Comparison of ENCODE assay signal across 2 cellular contexts in the genomic region with DNA sequence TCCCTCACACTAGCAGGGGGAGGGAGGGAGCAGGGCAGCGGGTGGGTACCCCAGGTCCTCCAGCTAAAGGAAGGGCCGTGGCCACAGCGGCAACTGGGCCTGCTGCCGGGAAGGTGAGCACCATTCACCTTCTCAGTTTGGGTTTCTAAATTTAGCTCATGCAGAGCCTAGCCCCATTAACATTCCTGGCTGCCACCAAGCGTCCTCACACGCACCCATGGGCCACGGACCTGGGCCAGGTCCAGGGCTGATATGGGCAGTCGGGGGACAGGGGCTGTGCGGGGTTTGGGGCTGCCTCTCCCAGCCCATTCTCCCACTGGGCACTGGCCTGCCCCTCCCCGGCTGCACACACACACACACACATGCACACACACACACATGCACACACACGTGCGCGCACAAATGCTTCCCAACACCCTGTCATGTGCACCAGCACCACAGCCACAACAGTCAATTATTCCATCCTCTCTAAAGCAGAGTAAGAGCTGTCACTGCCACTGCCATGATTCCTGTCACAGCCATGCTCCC.
TF ChIP-seq lines count a peak whose summit lies in the region.

No MANE protein-coding gene starts in this region.

TF ChIP-seq in HepG2, 621 proteins besides CTCF, POLR2A, EP300 and RAD21:
- TF ChIP-seq SCMH1 (CRISPR knock-in tag; IDR thresholded peaks at IDR 0.05; ENCODE audit: borderline replicate concordance) (no peak), ZNF292 (CRISPR knock-in tag; IDR thresholded peaks at IDR 0.05; ENCODE audit: borderline replicate concordance, low read depth) (no peak), ZKSCAN5 (CRISPR knock-in tag; IDR thresholded peaks at IDR 0.05) (no peak), ZNF331 (CRISPR knock-in tag; IDR thresholded peaks at IDR 0.05) (no peak), ZNF30 (CRISPR knock-in tag; IDR thresholded peaks at IDR 0.05) (no peak), RFX5 (IDR thresholded peaks at IDR 0.05; ENCODE audit: low read depth, low read length) (no peak), ZNF816 (CRISPR knock-in tag; IDR thresholded peaks at IDR 0.05; ENCODE audit: borderline replicate concordance) (no peak), MNT (IDR thresholded peaks at IDR 0.05) (peak; percentile 28; the same call in 1 of the 2 replicates)

TF ChIP-seq in H1, 55 proteins besides CTCF, POLR2A, EP300 and RAD21:
- TF ChIP-seq SP4 (IDR thresholded peaks at IDR 0.05; ENCODE audit: low read length) (no peak), BACH1 (IDR thresholded peaks at IDR 0.05; ENCODE audit: low read length) (no peak), NRF1 (IDR thresholded peaks at IDR 0.05; ENCODE audit: low read depth, low read length) (no peak), BRCA1 (IDR thresholded peaks at IDR 0.05; ENCODE audit: low read depth, low read length) (no peak), PHF8 (conservative IDR thresholded peaks at IDR 0.05; ENCODE audit: low read depth, low read length) (no peak), SIN3A (conservative IDR thresholded peaks at IDR 0.05 in 1 of 2, IDR thresholded peaks at IDR 0.05 in 1 of 2; ENCODE audit: low read depth in 1 of 2, low read length in 2 of 2) (no peak), CREB1 (IDR thresholded peaks at IDR 0.05) (no peak), TEAD4 (IDR thresholded peaks at IDR 0.05; ENCODE audit: low read depth, low read length) (no peak), SRF (IDR thresholded peaks at IDR 0.05; ENCODE audit: low read depth, low read length) (no peak), HDAC6 (IDR thresholded peaks at IDR 0.05; ENCODE audit: low read depth, low read length) (no peak)
TF ChIP-seq in H1: peak in this region for 0.
